ENCODE assay signal across 2 cellular contexts in the genomic region with DNA sequence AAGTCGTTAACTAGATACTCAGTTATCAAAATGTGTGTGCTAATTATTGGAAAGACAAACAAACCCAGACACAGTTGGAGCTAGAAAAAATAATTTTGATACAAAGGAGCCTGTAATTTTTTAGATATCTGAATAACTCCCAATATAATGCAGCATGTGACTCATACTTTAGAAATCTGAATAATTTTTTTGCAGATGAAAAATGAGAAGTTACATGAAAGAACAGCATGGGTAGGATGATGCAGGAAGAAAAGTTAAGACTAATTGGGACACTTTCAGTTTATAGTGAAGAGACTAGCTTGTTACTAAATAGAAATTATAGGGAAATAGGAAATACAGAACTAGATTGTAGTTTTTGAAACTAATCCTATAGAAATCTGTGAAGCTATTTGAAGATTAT.
TF ChIP-seq lines count a peak whose summit lies in the region.

No MANE protein-coding gene starts in this region.

TF ChIP-seq in SK-N-SH, 30 proteins besides CTCF, POLR2A, EP300 and RAD21:
- TF ChIP-seq TEAD4 (IDR thresholded peaks at IDR 0.05; ENCODE audit: borderline replicate concordance, insufficient read depth) (peak; percentile 27; the same call in 1 of the 2 replicates), JUND (IDR thresholded peaks at IDR 0.05) (peak; percentile 75), FOSL2 (IDR thresholded peaks at IDR 0.05; ENCODE audit: borderline replicate concordance, low read depth) (peak; percentile 48; the same call in 1 of the 2 replicates), TCF12 (IDR thresholded peaks at IDR 0.05) (0 out of 2 replicates have a peak, but pooled peaks have one; percentile 19), FOXM1 (IDR thresholded peaks at IDR 0.05; ENCODE audit: low read depth) (no peak)
- TF ChIP-seq, protein P1, sequence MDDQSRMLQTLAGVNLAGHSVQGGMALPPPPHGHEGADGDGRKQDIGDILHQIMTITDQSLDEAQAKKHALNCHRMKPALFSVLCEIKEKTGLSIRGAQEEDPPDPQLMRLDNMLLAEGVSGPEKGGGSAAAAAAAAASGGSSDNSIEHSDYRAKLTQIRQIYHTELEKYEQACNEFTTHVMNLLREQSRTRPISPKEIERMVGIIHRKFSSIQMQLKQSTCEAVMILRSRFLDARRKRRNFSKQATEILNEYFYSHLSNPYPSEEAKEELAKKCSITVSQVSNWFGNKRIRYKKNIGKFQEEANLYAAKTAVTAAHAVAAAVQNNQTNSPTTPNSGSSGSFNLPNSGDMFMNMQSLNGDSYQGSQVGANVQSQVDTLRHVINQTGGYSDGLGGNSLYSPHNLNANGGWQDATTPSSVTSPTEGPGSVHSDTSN (IDR thresholded peaks at IDR 0.05), result peak; percentile 43

TF ChIP-seq in endothelial cell of umbilical vein, 7 proteins besides CTCF, POLR2A, EP300 and RAD21 (continued from another document):
- no peak for TF ChIP-seq POLR2AphosphoS5 (IDR thresholded peaks at IDR 0.05; ENCODE audit: insufficient read depth, low read depth, low read length)
- TF ChIP-seq, protein P2, sequence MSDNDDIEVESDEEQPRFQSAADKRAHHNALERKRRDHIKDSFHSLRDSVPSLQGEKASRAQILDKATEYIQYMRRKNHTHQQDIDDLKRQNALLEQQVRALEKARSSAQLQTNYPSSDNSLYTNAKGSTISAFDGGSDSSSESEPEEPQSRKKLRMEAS (IDR thresholded peaks at IDR 0.05; ENCODE audit: insufficient read depth, insufficient read length), result no peak
- no peak for TF ChIP-seq EZH2 (IDR thresholded peaks at IDR 0.05; ENCODE audit: borderline replicate concordance, low read depth, low read length, severe bottlenecking)
- no peak for TF ChIP-seq JUN (IDR thresholded peaks at IDR 0.05; ENCODE audit: borderline replicate concordance, insufficient read depth, insufficient read length, low read depth)
- peak; percentile 68 for TF ChIP-seq FOS (IDR thresholded peaks at IDR 0.05; ENCODE audit: borderline replicate concordance, insufficient read depth, low read length)
